ENCODE assay signal across 11 cellular contexts in the genomic region with DNA sequence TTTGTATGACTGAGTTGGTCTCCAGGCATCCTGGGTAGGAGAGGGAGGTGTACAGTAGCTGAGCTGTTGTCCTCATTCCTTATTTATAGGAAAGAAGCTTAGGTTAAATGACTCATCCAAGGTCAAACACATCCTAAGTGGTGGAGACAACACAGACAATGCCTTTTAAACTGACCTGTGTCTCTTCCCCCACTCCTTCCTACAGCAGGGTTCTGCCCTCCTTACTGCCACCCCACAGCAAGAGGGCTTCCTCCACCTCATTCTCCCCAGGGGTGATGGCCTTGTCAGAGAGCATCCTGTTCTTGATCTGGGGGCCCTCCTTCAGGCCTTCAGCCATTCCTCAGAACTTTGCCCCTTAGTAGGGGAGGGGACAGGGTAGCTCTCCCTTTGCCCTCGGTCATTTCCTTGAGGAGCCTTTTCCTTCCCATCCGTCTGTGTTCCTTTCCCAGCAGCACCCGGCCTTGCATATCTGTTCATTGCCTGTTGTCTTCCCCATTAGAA. TPM values are rescaled to one million over a fixed set of nuclear protein-coding genes. Genes with fewer than 3 reads are reported as not detected.
DNase-seq lines count a peak whose midpoint lies in the region; ATAC-seq, FAIRE-seq and TF ChIP-seq lines count a peak whose summit lies in the region.
"Had no signal": no experiment of that assay in that cellular context is flagged by ENCODE, and none has a peak within 500 bp of the region (broad histone marks: within the 10 kb centered on the region; RNA-seq: fewer than 3 reads in every experiment).

No MANE protein-coding gene starts in this region.

- POLR2A ChIA-PET in GM10248 (lab: Yijun Ruan, JAX) = no interaction called here

- H3K27ac ChIP-seq in muscle layer of duodenum (ENCODE audit: low read length) = peak overlapping the region; percentile 33
- H3K27ac ChIP-seq: KMS-11 had no signal

- ATAC-seq in central memory CD8-positive, alpha-beta T cell (replicated peaks; ENCODE audit: extremely low read depth, poor library complexity, severe bottlenecking) = no peak
- ATAC-seq in GM18517 (IDR thresholded peaks at IDR 0.05; ENCODE audit: unreplicated experiment) = no peak

- no peak for TF ChIP-seq POLR2A in GM12892 (IDR thresholded peaks at IDR 0.05; ENCODE audit: low read depth, low read length)

- H3K4me1 ChIP-seq in muscle layer of duodenum (ENCODE audit: control insufficient read depth in 1 of 2, insufficient read depth in 2 of 2, low read length in 2 of 2) = peaks cover 7 to 10% of the 10 kb centered on the region in 2 donors

- CTCF ChIA-PET in GM10248 (lab: Yijun Ruan, JAX) = interaction anchor here (0.7 to 1.8 kb wide), 8 partner anchors 8 to 42 kb away, joined by 3 to 8 read pairs (median 4); no protein-coding TSS in a partner anchor

- no peak for TF ChIP-seq CTCF in GM10248 (IDR thresholded peaks at IDR 0.05; ENCODE audit: control extremely low read depth, extremely low read depth, low read depth, missing control alignments)

- H3K9me3 ChIP-seq in muscle layer of duodenum (ENCODE audit: control insufficient read depth in 1 of 2, low read length in 2 of 2) = no peaks in the 10 kb centered on the region
- H3K9me3 ChIP-seq: colonic mucosa had no signal

- H3K27me3 ChIP-seq in muscle layer of duodenum (ENCODE audit: low read depth, low read length) = no peaks in the 10 kb centered on the region
- H3K27me3 ChIP-seq: colonic mucosa had no signal

- H3K27me3 Mint-ChIP-seq in central memory CD8-positive, alpha-beta T cell = no peaks in the 10 kb centered on the region

- FAIRE-seq in GM12892 (lab: Jason Lieb, UNC) = no peak

- no peaks in the 10 kb centered on the region for H3K9me3 Mint-ChIP-seq in central memory CD8-positive, alpha-beta T cell

- H3K36me3 ChIP-seq in muscle layer of duodenum (ENCODE audit: control insufficient read depth in 1 of 2, insufficient read depth in 2 of 2, low read length in 2 of 2) = peaks cover 4 to 12% of the 10 kb centered on the region in 2 donors
- H3K36me3 ChIP-seq: colonic mucosa had no signal

- peak overlapping the region; percentile 60 for H3K27ac Mint-ChIP-seq in central memory CD8-positive, alpha-beta T cell (ENCODE audit: low read depth)

- peaks cover 27% of the 10 kb centered on the region for H3K4me1 Mint-ChIP-seq in central memory CD8-positive, alpha-beta T cell

- no peak overlapping the region for H3K4me3 ChIP-seq in muscle layer of duodenum (ENCODE audit: low read depth in 1 of 2, low read length in 2 of 2)
- H3K4me3 ChIP-seq: colonic mucosa had no signal

- peaks cover 12% of the 10 kb centered on the region for H3K36me3 Mint-ChIP-seq in central memory CD8-positive, alpha-beta T cell (ENCODE audit: insufficient read depth)

- DNase-seq in AG20443 (ENCODE audit: low spot score) (peak; percentile 14), HT1080 (ENCODE audit: low read depth) (peak; percentile 75), GM12892 (ENCODE audit: insufficient read length) (no peak), GM10248 (ENCODE audit: extremely low spot score) (no peak), NCI-H748 (lab: John Stamatoyannopoulos, UW; ENCODE audit: unreplicated experiment) (no peak)
- no peak for DNase-seq in central memory CD8-positive, alpha-beta T cell (ENCODE audit: low spot score in 2 of 2)
- DNase-seq: activated CD4-positive, alpha-beta T cell treated with anti-CD3 and anti-CD28 coated beads, Interleukin-2, amount 50 U/mL, for 4 hours had no signal

- no peak overlapping the region for H3K4me3 Mint-ChIP-seq in central memory CD8-positive, alpha-beta T cell

RNA-seq across cellular contexts. Expression of gene GPI, which starts 48.2 kb away (rescaled TPM):
- 156 and 180 TPM in 2 replicates for total RNA-seq in HT1080 (2014; rRNA removed; shearing (Covaris generic))
- 301 and 309 TPM in 2 replicates for polyA plus RNA-seq in HT1080 (2015; cell fraction: cytosol; rRNA removed)
- polyA plus RNA-seq in HT1080 (2015; cell fraction: nucleus; rRNA removed) = 360 and 379 TPM in 2 replicates
- 399 TPM for polyA plus RNA-seq in GM12892 (2012; ENCODE audit: missing spikeins)

Comparison
In these comparisons a context has a peak if more than half of its experiments do, and no peak if none do; other contexts are left out.
1. DNase-seq: peak in AG20443 (single experiment) and HT1080 (single experiment); none in central memory CD8-positive, alpha-beta T cell (0 of 2), GM12892 (single experiment), GM10248 (single experiment) and NCI-H748 (single experiment).